Comparison of ENCODE assay signal across 25 cellular contexts in genomic region chr4:54852061-54852460, GRCh38.
A peak's percentile ranks its signal among the peaks of the same experiment; 100 is the strongest.
DNase-seq lines count a peak whose midpoint lies in the region; ATAC-seq, FAIRE-seq and TF ChIP-seq lines count a peak whose summit lies in the region.
"Had no signal": no experiment of that assay in that cellular context is flagged by ENCODE, and none has a peak within 500 bp of the region (broad histone marks: within the 10 kb centered on the region; RNA-seq: fewer than 3 reads in every experiment).

No MANE protein-coding gene starts in this region.

- H3K27ac ChIP-seq in mammary epithelial cell (ENCODE audit: insufficient read depth, low read depth, low read length), result no peak overlapping the region
- no peak overlapping the region for H3K27ac ChIP-seq in brain microvascular endothelial cell
- H3K27ac ChIP-seq: 22Rv1 had no signal

- TF ChIP-seq CTCF in mammary epithelial cell (conservative IDR thresholded peaks at IDR 0.05 in 1 of 2, IDR thresholded peaks at IDR 0.05 in 1 of 2; ENCODE audit: extremely low read depth in 1 of 2, insufficient read depth in 1 of 2, low read depth in 1 of 2, low read length in 2 of 2) (no peak), brain microvascular endothelial cell (IDR thresholded peaks at IDR 0.05; ENCODE audit: low read depth, low read length, missing control alignments) (no peak)

- POLR2A ChIA-PET in activated CD4-positive, alpha-beta T cell treated with anti-CD3 and anti-CD28 coated beads for 36 hours (lab: Charles Lee), result no interaction called here

- H3K79me2 ChIP-seq in mammary epithelial cell (ENCODE audit: insufficient read depth, low read length), result no peaks in the 10 kb centered on the region

- in situ Hi-C loops in mammary epithelial cell (cut with MboI; ENCODE audit: low sequenced_read_pairs in 2 of 2) (no loop called here), brain microvascular endothelial cell (cut with HindIII; ENCODE audit: low pct_ligation_motif_present, low sequenced_read_pairs) (no loop called here)

- BruUV-seq in mammary epithelial cell (replicated peaks; lab: Mats Ljungman, UMichigan), result no TSS peak

- no peaks in the 10 kb centered on the region for H3K27me3 Mint-ChIP-seq in activated CD4-positive, alpha-beta T cell treated with anti-CD3 and anti-CD28 coated beads for 36 hours

- no peaks in the 10 kb centered on the region for H3K4me1 ChIP-seq in mammary epithelial cell (ENCODE audit: insufficient read depth, low read length)

- H3K27ac Mint-ChIP-seq in activated CD4-positive, alpha-beta T cell treated with anti-CD3 and anti-CD28 coated beads for 36 hours, result no peak overlapping the region
- H3K27ac Mint-ChIP-seq: B cell, CD14-positive monocyte had no signal

- H3K4me1 Mint-ChIP-seq in activated CD4-positive, alpha-beta T cell treated with anti-CD3 and anti-CD28 coated beads for 36 hours, result no peaks in the 10 kb centered on the region
- H3K4me1 Mint-ChIP-seq: B cell, CD14-positive monocyte had no signal

- CTCF ChIA-PET in mammary epithelial cell (lab: Charles Lee; ENCODE audit: low non-redundant PET), result no interaction called here
- CTCF ChIA-PET in activated CD4-positive, alpha-beta T cell treated with anti-CD3 and anti-CD28 coated beads for 36 hours (lab: Charles Lee), result no interaction called here

- FAIRE-seq in HTR-8/SVneo (lab: Jason Lieb, UNC), result no peak
- FAIRE-seq: GM19239, RCC 7860 had no signal

- no peak overlapping the region for H3K4me3 ChIP-seq in mammary epithelial cell (replicated peaks in 1 of 3; ENCODE audit: insufficient read depth in 1 of 3, low read depth in 2 of 3, low read length in 3 of 3)
- H3K4me3 ChIP-seq in brain microvascular endothelial cell (ENCODE audit: low read depth, low read length), result no peak overlapping the region

- dilution Hi-C loops in mammary epithelial cell (cut with HindIII; ENCODE audit: low sequenced_read_pairs), result no loop called here

- intact Hi-C loops in mammary epithelial cell (cut with micrococcal nuclease), result no loop called here
- intact Hi-C loops in activated CD4-positive, alpha-beta T cell treated with anti-CD3 and anti-CD28 coated beads for 36 hours (cut with DNase I, micrococcal nuclease), result no loop called here

- H3K36me3 ChIP-seq in mammary epithelial cell (ENCODE audit: insufficient read depth, low read length), result no peaks in the 10 kb centered on the region
- H3K36me3 ChIP-seq in brain microvascular endothelial cell (replicated peaks), result no peaks in the 10 kb centered on the region

- no peak overlapping the region for H3K9ac ChIP-seq in mammary epithelial cell (ENCODE audit: insufficient read depth, low read length)

- no peaks in the 10 kb centered on the region for H3K9me3 ChIP-seq in mammary epithelial cell (replicated peaks; ENCODE audit: insufficient read depth, low read length)

- H3K36me3 Mint-ChIP-seq in activated CD4-positive, alpha-beta T cell treated with anti-CD3 and anti-CD28 coated beads for 36 hours (ENCODE audit: low read depth), result no peaks in the 10 kb centered on the region
- H3K36me3 Mint-ChIP-seq: CD14-positive monocyte had no signal

- H3K4me3 Mint-ChIP-seq in activated CD4-positive, alpha-beta T cell treated with anti-CD3 and anti-CD28 coated beads for 36 hours, result no peak overlapping the region
- H3K4me3 Mint-ChIP-seq: B cell, CD14-positive monocyte had no signal

- H3K27me3 ChIP-seq in mammary epithelial cell (ENCODE audit: insufficient read depth, low read length) (no peaks in the 10 kb centered on the region), brain microvascular endothelial cell (replicated peaks) (no peaks in the 10 kb centered on the region)

- ATAC-seq in activated CD4-positive, alpha-beta T cell treated with anti-CD3 and anti-CD28 coated beads for 36 hours, result no peak
- ATAC-seq: Right ventricle myocardium inferior had no signal

- no peaks in the 10 kb centered on the region for H3K9me3 Mint-ChIP-seq in activated CD4-positive, alpha-beta T cell treated with anti-CD3 and anti-CD28 coated beads for 36 hours (ENCODE audit: low read depth)

- no peak overlapping the region for H2AFZ ChIP-seq in mammary epithelial cell (ENCODE audit: low read depth, low read length)

- H4K20me1 ChIP-seq in mammary epithelial cell (ENCODE audit: insufficient read depth, low read length), result no peaks in the 10 kb centered on the region

- DNase-seq in NCI-H345 (lab: John Stamatoyannopoulos, UW), result peak; percentile 19
- DNase-seq in NCI-H345 treated with DMSO at 0.1 percent for 48 hours (lab: John Stamatoyannopoulos, UW; ENCODE audit: unreplicated experiment), result no peak
- DNase-seq in inferior parietal cortex (ENCODE audit: extremely low spot score), result peak; percentile 49
- peak; percentile 75 for DNase-seq in putamen (ENCODE audit: low spot score)
- DNase-seq in mammary epithelial cell, result no peak
- DNase-seq in brain microvascular endothelial cell, result no peak
- DNase-seq in activated CD4-positive, alpha-beta T cell treated with anti-CD3 and anti-CD28 coated beads for 36 hours, result no peak
- no peak for DNase-seq in HTR-8/SVneo (ENCODE audit: insufficient read length, low spot score)
- DNase-seq: EL, GF-D8, GOT3, HCEC 1CT, KG1, NCI-H1092, NCI-H1436, NCI-H1930, NCI-H510A treated with DMSO at 0.1 percent for 48 hours, NCI-H774, OCI-M1 had no signal

- WGBS in mammary epithelial cell (ENCODE audit: low coverage, missing lambda C conversion rate), result 71% methylated on average over 1 of the region's 1 CpG

- H3K4me2 ChIP-seq in mammary epithelial cell (ENCODE audit: insufficient read depth, low read depth, low read length), result no peak overlapping the region

Comparison
In these comparisons a context has a peak if more than half of its experiments do, and no peak if none do; other contexts are left out.
1. DNase-seq: peak in NCI-H345 (single experiment), inferior parietal cortex (single experiment) and putamen (single experiment); none in NCI-H345 treated with DMSO at 0.1 percent for 48 hours (single experiment), mammary epithelial cell (single experiment), brain microvascular endothelial cell (single experiment), activated CD4-positive, alpha-beta T cell treated with anti-CD3 and anti-CD28 coated beads for 36 hours (single experiment) and HTR-8/SVneo (single experiment).